9 cellular contexts compared by ENCODE assay signal in genomic region chr7:129781128-129781855, GRCh38.
DNase-seq lines count a peak whose midpoint lies in the region; ATAC-seq, FAIRE-seq and TF ChIP-seq lines count a peak whose summit lies in the region.
"Had no signal": no experiment of that assay in that cellular context is flagged by ENCODE, and none has a peak within 500 bp of the region (broad histone marks: within the 10 kb centered on the region; RNA-seq: fewer than 3 reads in every experiment).

No MANE protein-coding gene starts in this region.

- H3K4me1 Mint-ChIP-seq in Calu3 (ENCODE audit: low read depth, unreplicated experiment) = peaks cover 26% of the 10 kb centered on the region
- peaks cover 49% of the 10 kb centered on the region for H3K4me1 Mint-ChIP-seq in activated T-cell treated with anti-CD3 and anti-CD28 coated beads, Interleukin-2, amount 50 U/mL, for 24 hours (ENCODE audit: low read depth)
- H3K4me1 Mint-ChIP-seq in naive thymus-derived CD4-positive, alpha-beta T cell = peaks cover 30 to 50% (median 45%) of the 10 kb centered on the region in 7 donors

- peak overlapping the region; percentile 86 for H3K4me3 ChIP-seq in Karpas-422 (ENCODE audit: low read length)
- H3K4me3 ChIP-seq in naive thymus-derived CD4-positive, alpha-beta T cell (ENCODE audit: low read length) = peak overlapping the region; percentile 47

- H3K36me3 Mint-ChIP-seq in Calu3 (ENCODE audit: insufficient read depth, unreplicated experiment) = peaks cover 40% of the 10 kb centered on the region
- H3K36me3 Mint-ChIP-seq in activated T-cell treated with anti-CD3 and anti-CD28 coated beads, Interleukin-2, amount 50 U/mL, for 24 hours (ENCODE audit: low read depth) = no peaks in the 10 kb centered on the region
- peaks cover 0 to 4% (median 0%) of the 10 kb centered on the region in 5 donors for H3K36me3 Mint-ChIP-seq in naive thymus-derived CD4-positive, alpha-beta T cell

- H3K27me3 ChIP-seq in Karpas-422 (ENCODE audit: low read length) = no peaks in the 10 kb centered on the region
- H3K27me3 ChIP-seq in naive thymus-derived CD4-positive, alpha-beta T cell (ENCODE audit: control insufficient read depth in 2 of 2, insufficient read depth in 2 of 2, low read length in 2 of 2) = peaks cover 26 to 60% of the 10 kb centered on the region in 2 donors

- no peaks in the 10 kb centered on the region for H3K9me3 Mint-ChIP-seq in Calu3 (ENCODE audit: low read depth, unreplicated experiment)
- H3K9me3 Mint-ChIP-seq in activated T-cell treated with anti-CD3 and anti-CD28 coated beads, Interleukin-2, amount 50 U/mL, for 24 hours = no peaks in the 10 kb centered on the region
- H3K9me3 Mint-ChIP-seq in naive thymus-derived CD4-positive, alpha-beta T cell = peaks cover 0 to 9% (median 0%) of the 10 kb centered on the region in 11 donors

- POLR2A ChIA-PET in naive thymus-derived CD4-positive, alpha-beta T cell (lab: Charles Lee) = interaction anchor here (0.6 kb wide), 1 partner anchor 152 kb away, joined by 3 read pairs; no protein-coding TSS in a partner anchor

- CTCF ChIA-PET in Calu3 (lab: Charles Lee) = no interaction called here
- CTCF ChIA-PET in naive thymus-derived CD4-positive, alpha-beta T cell (lab: Charles Lee) = no interaction called here

- H3K4me3 Mint-ChIP-seq in Calu3 (ENCODE audit: low read depth, unreplicated experiment) = peak overlapping the region; percentile 82
- peak overlapping the region; percentile 68 for H3K4me3 Mint-ChIP-seq in activated T-cell treated with anti-CD3 and anti-CD28 coated beads, Interleukin-2, amount 50 U/mL, for 24 hours
- H3K4me3 Mint-ChIP-seq in naive thymus-derived CD4-positive, alpha-beta T cell = peak overlapping the region; percentile 80 to 91 (median 84)

- intact Hi-C loops in Calu3 (cut with micrococcal nuclease; ENCODE audit: unreplicated experiment) = no loop called here
- intact Hi-C loops in naive thymus-derived CD4-positive, alpha-beta T cell (cut with micrococcal nuclease) = loop anchor here (2.0 to 5.0 kb wide), 2 partner anchors 44 to 171 kb away; partner anchors contain the start of gene UBE2H (in 1 of the 2)

- H3K27me3 Mint-ChIP-seq in Calu3 (ENCODE audit: unreplicated experiment) = peaks cover 58% of the 10 kb centered on the region
- peaks cover 71% of the 10 kb centered on the region for H3K27me3 Mint-ChIP-seq in activated T-cell treated with anti-CD3 and anti-CD28 coated beads, Interleukin-2, amount 50 U/mL, for 24 hours
- peaks cover 48 to 79% (median 56%) of the 10 kb centered on the region in 5 donors for H3K27me3 Mint-ChIP-seq in naive thymus-derived CD4-positive, alpha-beta T cell

- ATAC-seq in naive thymus-derived CD4-positive, alpha-beta T cell = no peak
- ATAC-seq in HG03378 (IDR thresholded peaks at IDR 0.05; ENCODE audit: unreplicated experiment) (no peak), HG02642 (IDR thresholded peaks at IDR 0.05; ENCODE audit: poor library complexity, unreplicated experiment) (no peak), HG03175 (IDR thresholded peaks at IDR 0.05; ENCODE audit: unreplicated experiment) (no peak)

- no peak for TF ChIP-seq CTCF in Calu3 (IDR thresholded peaks at IDR 0.05; ENCODE audit: unreplicated experiment)

- peaks cover 35% of the 10 kb centered on the region for H3K4me1 ChIP-seq in Karpas-422 (ENCODE audit: low read length)
- peaks cover 23 to 57% of the 10 kb centered on the region in 2 donors for H3K4me1 ChIP-seq in naive thymus-derived CD4-positive, alpha-beta T cell (ENCODE audit: control insufficient read depth in 2 of 2, insufficient read depth in 2 of 2, low read length in 2 of 2)

- no peaks in the 10 kb centered on the region for H3K36me3 ChIP-seq in Karpas-422 (ENCODE audit: insufficient read depth, low read length)
- H3K36me3 ChIP-seq in naive thymus-derived CD4-positive, alpha-beta T cell (ENCODE audit: control insufficient read depth in 2 of 3, insufficient read depth in 3 of 3, low read length in 3 of 3) = no peaks in the 10 kb centered on the region

- H4K20me1 ChIP-seq in Karpas-422 (ENCODE audit: insufficient read depth, low read depth, low read length) = peaks cover 10% of the 10 kb centered on the region; the same call in 1 of the 2 replicates

- no peak overlapping the region for H3K27ac ChIP-seq in Karpas-422 (ENCODE audit: low read length)
- H3K27ac ChIP-seq in naive thymus-derived CD4-positive, alpha-beta T cell (ENCODE audit: low read depth, low read length) = no peak overlapping the region

- FAIRE-seq in HTR-8/SVneo (lab: Jason Lieb, UNC) = no peak
- FAIRE-seq: H54 had no signal

- H2AFZ ChIP-seq in Karpas-422 (ENCODE audit: low read length) = peak overlapping the region; percentile 65

- peak overlapping the region; percentile 82 for H3K27ac Mint-ChIP-seq in Calu3 (ENCODE audit: unreplicated experiment)
- no peak overlapping the region for H3K27ac Mint-ChIP-seq in activated T-cell treated with anti-CD3 and anti-CD28 coated beads, Interleukin-2, amount 50 U/mL, for 24 hours
- peak overlapping the region in 4 of 9 donors; percentile 39 to 72 (median 58) for H3K27ac Mint-ChIP-seq in naive thymus-derived CD4-positive, alpha-beta T cell

- H3K4me2 ChIP-seq in Karpas-422 (ENCODE audit: low read depth, low read length, poor library complexity, severe bottlenecking) = peak overlapping the region; percentile 90

- H3K9me3 ChIP-seq in Karpas-422 (ENCODE audit: low read length) = no peaks in the 10 kb centered on the region
- H3K9me3 ChIP-seq in naive thymus-derived CD4-positive, alpha-beta T cell (ENCODE audit: control insufficient read depth in 2 of 3, low read length in 3 of 3) = no peaks in the 10 kb centered on the region

- no TSS peak for BruUV-seq in Calu3 (replicated peaks; lab: Mats Ljungman, UMichigan)

- peaks cover 17% of the 10 kb centered on the region for H3K79me2 ChIP-seq in Karpas-422 (ENCODE audit: low read length)

- no peaks in the 10 kb centered on the region for H3K9me2 ChIP-seq in Karpas-422 (replicated peaks; ENCODE audit: insufficient read depth, low read length)

- DNase-seq in Calu3 = peak; percentile 65
- peak; percentile 51 for DNase-seq in Karpas-422
- peak; percentile 58 for DNase-seq in activated T-cell treated with anti-CD3 and anti-CD28 coated beads, Interleukin-2, amount 50 U/mL, for 24 hours
- DNase-seq in naive thymus-derived CD4-positive, alpha-beta T cell = peak in 2 of 9 donors; percentile 13 to 46
- DNase-seq in HTR-8/SVneo (ENCODE audit: insufficient read length, low spot score) = no peak

- H3K9ac ChIP-seq in Karpas-422 (ENCODE audit: low read length) = peak overlapping the region; percentile 77
